1 cellular context compared by ENCODE assay signal in genomic region chr14:64320362-64320761, GRCh38. TPM values are rescaled to one million over a fixed set of nuclear protein-coding genes. Genes with fewer than 3 reads are reported as not detected.
"Had no signal": no experiment of that assay in that cellular context is flagged by ENCODE, and none has a peak within 500 bp of the region (broad histone marks: within the 10 kb centered on the region; RNA-seq: fewer than 3 reads in every experiment).

No MANE protein-coding gene starts in this region.

RNA-seq across cellular contexts. Expression of gene ESR2, which starts 26.2 kb away (rescaled TPM):
- total RNA-seq: G401 had no signal
